9 cellular contexts compared by ENCODE assay signal in the genomic region with DNA sequence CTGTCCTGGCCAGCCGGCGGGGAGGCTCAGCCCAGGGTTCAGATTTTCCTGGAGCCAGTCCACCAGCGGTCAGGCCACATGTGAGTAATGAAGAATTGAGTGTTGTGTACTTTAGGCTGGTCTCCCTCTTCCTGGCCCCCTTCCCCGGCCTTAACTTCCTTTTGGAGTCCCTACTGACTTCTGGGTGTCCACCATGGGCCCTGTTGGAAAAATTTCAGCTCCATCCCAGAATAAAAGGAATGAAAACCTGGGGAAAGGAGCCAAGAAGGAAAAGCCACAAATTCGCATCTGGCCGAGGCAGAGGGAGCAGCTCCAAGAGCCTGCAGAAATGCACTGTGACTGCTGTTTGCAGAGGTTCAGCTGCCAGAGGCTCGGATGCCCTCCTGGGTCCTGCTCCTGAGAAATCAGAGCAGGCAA. TPM values are rescaled to one million over a fixed set of nuclear protein-coding genes. Genes with fewer than 3 reads are reported as not detected.
DNase-seq lines count a peak whose midpoint lies in the region; ATAC-seq and TF ChIP-seq lines count a peak whose summit lies in the region.
"Had no signal": no experiment of that assay in that cellular context is flagged by ENCODE, and none has a peak within 500 bp of the region (broad histone marks: within the 10 kb centered on the region; RNA-seq: fewer than 3 reads in every experiment).

No MANE protein-coding gene starts in this region.

- H3K36me3 Mint-ChIP-seq in GM23338 (ENCODE audit: low read depth) = no peaks in the 10 kb centered on the region
- H3K36me3 Mint-ChIP-seq in brain = no peaks in the 10 kb centered on the region

- H3K9me3 Mint-ChIP-seq in GM23338 (no peaks in the 10 kb centered on the region), brain (peaks cover 0 to 4% (median 0%) of the 10 kb centered on the region in 5 experiments)

- H3K27me3 Mint-ChIP-seq in GM23338 (ENCODE audit: insufficient read depth, low read depth, poor library complexity) (peaks cover 18% of the 10 kb centered on the region), brain (peaks cover 6% of the 10 kb centered on the region)

- H3K36me3 ChIP-seq in GM23338 (ENCODE audit: insufficient read depth) (no peaks in the 10 kb centered on the region), stomach (no peaks in the 10 kb centered on the region)

- intact Hi-C loops in stomach (cut with DNase I; ENCODE audit: low total_unique reads) = no loop called here

- H3F3A ChIP-seq in GM23338 (replicated peaks; ENCODE audit: low read depth) = no peaks in the 10 kb centered on the region

- H3K4me1 ChIP-seq in GM23338 (ENCODE audit: insufficient read depth) (peaks cover 24% of the 10 kb centered on the region), stomach (peaks cover 15 to 43% (median 37%) of the 10 kb centered on the region in 4 donors)

- H3K27ac Mint-ChIP-seq in GM23338 = no peak overlapping the region
- H3K27ac Mint-ChIP-seq in brain = peak overlapping the region in 3 of 5 experiments; percentile 91 to 97 (median 91)

- no peak for TF ChIP-seq EP300 in stomach (IDR thresholded peaks at IDR 0.05)

- peak overlapping the region; percentile 94; the same call in 1 of the 2 replicates for H2AFZ ChIP-seq in GM23338

- 12 to 38% (median 23%) methylated on average over 7 of the region's 7 CpGs for WGBS in stomach, 5 donors

- peaks cover 38% of the 10 kb centered on the region for H3K4me1 Mint-ChIP-seq in GM23338
- peaks cover 68% of the 10 kb centered on the region for H3K4me1 Mint-ChIP-seq in brain

- H3K4me3 ChIP-seq in GM23338 = peak overlapping the region; percentile 79
- peak overlapping the region; percentile 45 to 50 (median 50) for H3K4me3 ChIP-seq in stomach

- TF ChIP-seq CTCF in GM23338 (conservative IDR thresholded peaks at IDR 0.05; ENCODE audit: low read depth in 2 of 2) (no peak), brain (conservative IDR thresholded peaks at IDR 0.05) (no peak), stomach (IDR thresholded peaks at IDR 0.05) (no peak)

- no peaks in the 10 kb centered on the region for H4K20me1 ChIP-seq in GM23338 (replicated peaks; ENCODE audit: insufficient read depth)

- ATAC-seq in GM23338 = no peak
- ATAC-seq in GM21723 (IDR thresholded peaks at IDR 0.05; ENCODE audit: unreplicated experiment) = no peak

- H3K79me2 ChIP-seq in GM23338 (replicated peaks; ENCODE audit: insufficient read depth) = no peaks in the 10 kb centered on the region

- H3K27me3 ChIP-seq in GM23338 (ENCODE audit: insufficient read depth) = peaks cover 31% of the 10 kb centered on the region
- H3K27me3 ChIP-seq in stomach = peaks cover 0 to 11% (median 6%) of the 10 kb centered on the region in 3 donors

- H3K9me2 ChIP-seq in GM23338 (ENCODE audit: insufficient read depth) = 0 out of 2 replicates have a peak, but pooled peaks cover 3% of the 10 kb centered on the region

- TF ChIP-seq POLR2A in stomach (IDR thresholded peaks at IDR 0.05) = no peak

- DNase-seq in GM23338 (ENCODE audit: low spot score) (no peak), kidney tubule cell (ENCODE audit: low spot score) (peak; percentile 18), stomach (peak; percentile 53), DMS 273 (lab: John Stamatoyannopoulos, UW; ENCODE audit: unreplicated experiment) (no peak), SHP77 (lab: John Stamatoyannopoulos, UW) (no peak), HuH-7.5 (ENCODE audit: low spot score) (no peak)
- DNase-seq: NCI-H69 had no signal

- H3K4me3 Mint-ChIP-seq in GM23338 = peak overlapping the region; percentile 70
- H3K4me3 Mint-ChIP-seq in brain = peak overlapping the region; percentile 64 to 81 (median 75)

- peak overlapping the region; percentile 90 for H3K4me2 ChIP-seq in GM23338

- H3K9me3 ChIP-seq in stomach = no peaks in the 10 kb centered on the region

- H3K27ac ChIP-seq in GM23338 (ENCODE audit: low read depth) (no peak overlapping the region), stomach (peak overlapping the region; percentile 44 to 86 (median 75))

TF ChIP-seq in GM23338, 12 proteins besides CTCF, POLR2A, EP300 and RAD21 (continues in another document):
- TF ChIP-seq, protein P1, sequence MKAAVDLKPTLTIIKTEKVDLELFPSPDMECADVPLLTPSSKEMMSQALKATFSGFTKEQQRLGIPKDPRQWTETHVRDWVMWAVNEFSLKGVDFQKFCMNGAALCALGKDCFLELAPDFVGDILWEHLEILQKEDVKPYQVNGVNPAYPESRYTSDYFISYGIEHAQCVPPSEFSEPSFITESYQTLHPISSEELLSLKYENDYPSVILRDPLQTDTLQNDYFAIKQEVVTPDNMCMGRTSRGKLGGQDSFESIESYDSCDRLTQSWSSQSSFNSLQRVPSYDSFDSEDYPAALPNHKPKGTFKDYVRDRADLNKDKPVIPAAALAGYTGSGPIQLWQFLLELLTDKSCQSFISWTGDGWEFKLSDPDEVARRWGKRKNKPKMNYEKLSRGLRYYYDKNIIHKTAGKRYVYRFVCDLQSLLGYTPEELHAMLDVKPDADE (IDR thresholded peaks at IDR 0.05) = no peak
- TF ChIP-seq STAT1 (IDR thresholded peaks at IDR 0.05; ENCODE audit: unreplicated experiment) (no peak), EZH2phosphoT487 (IDR thresholded peaks at IDR 0.05; ENCODE audit: unreplicated experiment) (no peak), EZH2 (IDR thresholded peaks at IDR 0.05; ENCODE audit: low read depth, unreplicated experiment) (no peak), POLR2AphosphoS5 (IDR thresholded peaks at IDR 0.05; ENCODE audit: low read depth) (no peak), NANOG (IDR thresholded peaks at IDR 0.05; ENCODE audit: borderline replicate concordance) (no peak), CREB1 (CRISPR knock-in tag; IDR thresholded peaks at IDR 0.05; ENCODE audit: low read depth) (no peak), ZNF331 (CRISPR knock-in tag; IDR thresholded peaks at IDR 0.05; ENCODE audit: low read depth) (no peak)
- TF ChIP-seq, protein P2, sequence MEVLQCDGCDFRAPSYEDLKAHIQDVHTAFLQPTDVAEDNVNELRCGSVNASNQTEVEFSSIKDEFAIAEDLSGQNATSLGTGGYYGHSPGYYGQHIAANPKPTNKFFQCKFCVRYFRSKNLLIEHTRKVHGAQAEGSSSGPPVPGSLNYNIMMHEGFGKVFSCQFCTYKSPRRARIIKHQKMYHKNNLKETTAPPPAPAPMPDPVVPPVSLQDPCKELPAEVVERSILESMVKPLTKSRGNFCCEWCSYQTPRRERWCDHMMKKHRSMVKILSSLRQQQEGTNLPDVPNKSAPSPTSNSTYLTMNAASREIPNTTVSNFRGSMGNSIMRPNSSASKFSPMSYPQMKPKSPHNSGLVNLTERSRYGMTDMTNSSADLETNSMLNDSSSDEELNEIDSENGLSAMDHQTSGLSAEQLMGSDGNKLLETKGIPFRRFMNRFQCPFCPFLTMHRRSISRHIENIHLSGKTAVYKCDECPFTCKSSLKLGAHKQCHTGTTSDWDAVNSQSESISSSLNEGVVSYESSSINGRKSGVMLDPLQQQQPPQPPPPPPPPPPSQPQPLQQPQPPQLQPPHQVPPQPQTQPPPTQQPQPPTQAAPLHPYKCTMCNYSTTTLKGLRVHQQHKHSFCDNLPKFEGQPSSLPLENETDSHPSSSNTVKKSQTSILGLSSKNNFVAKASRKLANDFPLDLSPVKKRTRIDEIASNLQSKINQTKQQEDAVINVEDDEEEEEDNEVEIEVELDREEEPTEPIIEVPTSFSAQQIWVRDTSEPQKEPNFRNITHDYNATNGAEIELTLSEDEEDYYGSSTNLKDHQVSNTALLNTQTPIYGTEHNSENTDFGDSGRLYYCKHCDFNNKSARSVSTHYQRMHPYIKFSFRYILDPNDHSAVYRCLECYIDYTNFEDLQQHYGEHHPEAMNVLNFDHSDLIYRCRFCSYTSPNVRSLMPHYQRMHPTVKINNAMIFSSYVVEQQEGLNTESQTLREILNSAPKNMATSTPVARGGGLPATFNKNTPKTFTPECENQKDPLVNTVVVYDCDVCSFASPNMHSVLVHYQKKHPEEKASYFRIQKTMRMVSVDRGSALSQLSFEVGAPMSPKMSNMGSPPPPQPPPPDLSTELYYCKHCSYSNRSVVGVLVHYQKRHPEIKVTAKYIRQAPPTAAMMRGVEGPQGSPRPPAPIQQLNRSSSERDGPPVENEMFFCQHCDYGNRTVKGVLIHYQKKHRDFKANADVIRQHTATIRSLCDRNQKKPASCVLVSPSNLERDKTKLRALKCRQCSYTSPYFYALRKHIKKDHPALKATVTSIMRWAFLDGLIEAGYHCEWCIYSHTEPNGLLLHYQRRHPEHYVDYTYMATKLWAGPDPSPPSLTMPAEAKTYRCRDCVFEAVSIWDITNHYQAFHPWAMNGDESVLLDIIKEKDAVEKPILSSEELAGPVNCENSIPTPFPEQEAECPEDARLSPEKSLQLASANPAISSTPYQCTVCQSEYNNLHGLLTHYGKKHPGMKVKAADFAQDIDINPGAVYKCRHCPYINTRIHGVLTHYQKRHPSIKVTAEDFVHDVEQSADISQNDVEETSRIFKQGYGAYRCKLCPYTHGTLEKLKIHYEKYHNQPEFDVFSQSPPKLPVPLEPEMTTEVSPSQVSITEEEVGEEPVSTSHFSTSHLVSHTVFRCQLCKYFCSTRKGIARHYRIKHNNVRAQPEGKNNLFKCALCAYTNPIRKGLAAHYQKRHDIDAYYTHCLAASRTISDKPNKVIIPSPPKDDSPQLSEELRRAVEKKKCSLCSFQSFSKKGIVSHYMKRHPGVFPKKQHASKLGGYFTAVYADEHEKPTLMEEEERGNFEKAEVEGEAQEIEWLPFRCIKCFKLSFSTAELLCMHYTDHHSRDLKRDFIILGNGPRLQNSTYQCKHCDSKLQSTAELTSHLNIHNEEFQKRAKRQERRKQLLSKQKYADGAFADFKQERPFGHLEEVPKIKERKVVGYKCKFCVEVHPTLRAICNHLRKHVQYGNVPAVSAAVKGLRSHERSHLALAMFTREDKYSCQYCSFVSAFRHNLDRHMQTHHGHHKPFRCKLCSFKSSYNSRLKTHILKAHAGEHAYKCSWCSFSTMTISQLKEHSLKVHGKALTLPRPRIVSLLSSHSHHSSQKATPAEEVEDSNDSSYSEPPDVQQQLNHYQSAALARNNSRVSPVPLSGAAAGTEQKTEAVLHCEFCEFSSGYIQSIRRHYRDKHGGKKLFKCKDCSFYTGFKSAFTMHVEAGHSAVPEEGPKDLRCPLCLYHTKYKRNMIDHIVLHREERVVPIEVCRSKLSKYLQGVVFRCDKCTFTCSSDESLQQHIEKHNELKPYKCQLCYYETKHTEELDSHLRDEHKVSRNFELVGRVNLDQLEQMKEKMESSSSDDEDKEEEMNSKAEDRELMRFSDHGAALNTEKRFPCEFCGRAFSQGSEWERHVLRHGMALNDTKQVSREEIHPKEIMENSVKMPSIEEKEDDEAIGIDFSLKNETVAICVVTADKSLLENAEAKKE (CRISPR knock-in tag; IDR thresholded peaks at IDR 0.05) = no peak

RNA-seq across cellular contexts. Expression of a gene that starts 35.5 kb away (rescaled TPM):
- total RNA-seq in GM23338 (2014; rRNA removed; shearing (Covaris generic)) = 0.54 and 0.66 TPM in 2 replicates
- polyA plus RNA-seq in GM23338 (2016; fragmentation: Nextera tagmentation; extraction: Ambion mirVana) (0.11 and 0.17 TPM in 2 replicates), brain (ENCODE audit: insufficient read depth, low read depth, low replicate concordance) (3.2 TPM), stomach (1 to 10 TPM in 2 of 3 donors, under 1 TPM in 1; 0.93 to 2.2 (median 1.1) TPM)
- total RNA-seq in stomach = 1 to 10 TPM in 3 of 5 donors, under 1 TPM in 2; under 0.01 to 5.8 (median 2.9) TPM

Comparison
In these comparisons a context has a peak if more than half of its experiments do, and no peak if none do; other contexts are left out.
1. DNase-seq: peak in kidney tubule cell (single experiment) and stomach (single experiment); none in GM23338 (single experiment), DMS 273 (single experiment), SHP77 (0 of 2) and HuH-7.5 (single experiment).